In genomic region chr12:64452559-64453329, GRCh38 we compare ENCODE assay signal across 8 cellular contexts.
A peak's percentile ranks its signal among the peaks of the same experiment; 100 is the strongest.
DNase-seq lines count a peak whose midpoint lies in the region; ATAC-seq and TF ChIP-seq lines count a peak whose summit lies in the region.

No MANE protein-coding gene starts in this region.

- no peak for ATAC-seq in HG03108 (IDR thresholded peaks at IDR 0.05; ENCODE audit: unreplicated experiment)

- H3K9ac ChIP-seq in NT2/D1 (ENCODE audit: insufficient read length, low read depth), result peak overlapping the region; percentile 99

- H3K4me1 ChIP-seq in NT2/D1 (ENCODE audit: insufficient read depth, insufficient read length), result no peaks in the 10 kb centered on the region

- peaks cover 35% of the 10 kb centered on the region for H3K36me3 ChIP-seq in NT2/D1 (ENCODE audit: insufficient read depth, insufficient read length, low read length)

- no peaks in the 10 kb centered on the region for H3K27me3 ChIP-seq in NT2/D1 (ENCODE audit: insufficient read depth, insufficient read length)

- H3K9me3 ChIP-seq in NT2/D1 (ENCODE audit: insufficient read depth, low read length), result no peaks in the 10 kb centered on the region

- in situ Hi-C loops in T47D (cut with HindIII; ENCODE audit: low pct_unique_long_range_greater_than_20kb, low sequenced_read_pairs), result no loop called here

- CTCF ChIA-PET in HEK293T (lab: Yijun Ruan, JAX), result interaction anchor here (1.2 kb wide), 1 partner anchor 97 kb away, joined by 3 read pairs; no protein-coding TSS in a partner anchor

- peak; percentile 79 for DNase-seq in DMS53 (lab: John Stamatoyannopoulos, UW)
- DNase-seq in HEK293T (ENCODE audit: extremely low spot score), result peak; percentile 18
- no peak for DNase-seq in NT2/D1 (ENCODE audit: low read depth, low spot score)
- peak; percentile 52 to 91 for DNase-seq in T47D (ENCODE audit: low read depth in 1 of 2, low spot score in 1 of 2)
- peak; percentile 20 for DNase-seq in iPS-NIHi11 (ENCODE audit: low spot score)
- no peak for DNase-seq in GM19240 (ENCODE audit: insufficient read length, low spot score)

- peak overlapping the region; percentile 92 to 100 (median 98) for H3K27ac ChIP-seq in skin epidermis

- POLR2A ChIA-PET in HEK293T (lab: Yijun Ruan, JAX), result interaction anchor here (1.3 kb wide), 1 partner anchor 49 kb away, joined by 6 read pairs; the partner anchor contains the start of gene XPOT

- H3K4me3 ChIP-seq in NT2/D1 (ENCODE audit: insufficient read length, low read depth) (peak overlapping the region; percentile 95), skin epidermis (peak overlapping the region; percentile 67 to 94 (median 91))

TF ChIP-seq in HEK293T, 16 proteins besides CTCF, POLR2A, EP300 and RAD21:
- TF ChIP-seq, protein P1, sequence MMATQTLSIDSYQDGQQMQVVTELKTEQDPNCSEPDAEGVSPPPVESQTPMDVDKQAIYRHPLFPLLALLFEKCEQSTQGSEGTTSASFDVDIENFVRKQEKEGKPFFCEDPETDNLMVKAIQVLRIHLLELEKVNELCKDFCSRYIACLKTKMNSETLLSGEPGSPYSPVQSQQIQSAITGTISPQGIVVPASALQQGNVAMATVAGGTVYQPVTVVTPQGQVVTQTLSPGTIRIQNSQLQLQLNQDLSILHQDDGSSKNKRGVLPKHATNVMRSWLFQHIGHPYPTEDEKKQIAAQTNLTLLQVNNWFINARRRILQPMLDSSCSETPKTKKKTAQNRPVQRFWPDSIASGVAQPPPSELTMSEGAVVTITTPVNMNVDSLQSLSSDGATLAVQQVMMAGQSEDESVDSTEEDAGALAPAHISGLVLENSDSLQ (IDR thresholded peaks at IDR 0.05), result peak; percentile 66
- no peak for TF ChIP-seq L3MBTL2 (conservative IDR thresholded peaks at IDR 0.05)
- TF ChIP-seq ARNT (IDR thresholded peaks at IDR 0.05), result no peak
TF ChIP-seq in HEK293T: peak in this region for 1.

Comparison
In these comparisons a context has a peak if more than half of its experiments do, and no peak if none do; other contexts are left out.
1. DNase-seq: peak in DMS53 (single experiment), HEK293T (single experiment), T47D (2 of 2) and iPS-NIHi11 (single experiment); none in NT2/D1 (single experiment) and GM19240 (single experiment).